In the genomic region with DNA sequence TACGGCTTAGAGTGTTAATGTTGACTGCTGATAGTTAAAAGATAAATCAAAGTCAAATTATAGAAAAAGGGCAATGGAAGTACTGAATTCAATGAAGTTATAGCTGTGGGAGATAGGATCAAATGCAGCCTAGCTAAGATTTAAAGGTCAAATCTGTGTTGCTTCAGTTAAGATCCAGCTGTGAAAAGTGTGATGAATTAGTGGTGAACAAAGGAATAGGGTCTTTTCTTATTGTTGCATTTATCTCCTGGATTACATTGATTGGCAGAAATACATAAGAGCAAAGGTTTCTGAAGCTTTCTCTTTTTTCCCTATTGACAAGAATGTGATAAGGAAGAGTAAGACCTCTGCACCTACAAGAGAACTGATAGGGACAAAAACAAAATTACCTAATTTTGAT, we compare ENCODE assay signal across 18 cellular contexts.
DNase-seq lines count a peak whose midpoint lies in the region; TF ChIP-seq lines count a peak whose summit lies in the region.
"Had no signal": no experiment of that assay in that cellular context is flagged by ENCODE, and none has a peak within 500 bp of the region (broad histone marks: within the 10 kb centered on the region; RNA-seq: fewer than 3 reads in every experiment).

No MANE protein-coding gene starts in this region.

- H3K9me3 ChIP-seq in neural cell (ENCODE audit: low read length) (no peaks in the 10 kb centered on the region), neuronal stem cell (replicated peaks in 1 of 2; ENCODE audit: control insufficient read depth in 2 of 2, insufficient read depth in 1 of 2, low read depth in 1 of 2, low read length in 2 of 2) (no peaks in the 10 kb centered on the region)
- H3K9me3 ChIP-seq: BLaER1, Caco-2 had no signal

- no peak overlapping the region for H3K4me3 Mint-ChIP-seq in T-helper 2 cell treated with Interferon-gamma antibody and Interleukin-4, amounts not matched to agents 5 μg/mL and 100 μg/mL, for 36 hours
- H3K4me3 Mint-ChIP-seq: B cell; CD4-positive, CD25-positive, alpha-beta regulatory T cell; CD8-positive, alpha-beta T cell; GM23338; H9; HFFc6 had no signal

- H3K4me2 ChIP-seq in neural cell (ENCODE audit: low read length) (no peak overlapping the region), neuronal stem cell (ENCODE audit: insufficient read depth, low read length, poor library complexity, severe bottlenecking) (no peak overlapping the region)
- H3K4me2 ChIP-seq: BLaER1, GM23338 had no signal

- no peaks in the 10 kb centered on the region for H3K9me2 ChIP-seq in neural cell (ENCODE audit: insufficient read depth, low read length)

- WGBS in neuronal stem cell (ENCODE audit: extremely low coverage in 2 of 2, insufficient read length in 2 of 2, insufficient replicate concordance in 1 of 2), 2 donors, result no CpG with 5 or more reads among the region's 1 CpG

- H3K4me1 Mint-ChIP-seq in T-helper 2 cell treated with Interferon-gamma antibody and Interleukin-4, amounts not matched to agents 5 μg/mL and 100 μg/mL, for 36 hours (ENCODE audit: low read depth), result no peaks in the 10 kb centered on the region
- H3K4me1 Mint-ChIP-seq: B cell; CD4-positive, CD25-positive, alpha-beta regulatory T cell had no signal

- no peaks in the 10 kb centered on the region for H3K36me3 ChIP-seq in neural cell (ENCODE audit: insufficient read depth, low read length)
- no peaks in the 10 kb centered on the region for H3K36me3 ChIP-seq in neuronal stem cell (replicated peaks in 1 of 2; ENCODE audit: control insufficient read depth in 2 of 2, insufficient read depth in 2 of 2, low read length in 2 of 2)
- H3K36me3 ChIP-seq: BLaER1 had no signal

- no peak overlapping the region for H3K18ac ChIP-seq in neuronal stem cell (ENCODE audit: low read length)

- no peak for TF ChIP-seq EP300 in neural cell (conservative IDR thresholded peaks at IDR 0.05; ENCODE audit: poor library complexity, severe bottlenecking)

- H3K4ac ChIP-seq in neuronal stem cell (ENCODE audit: low read length), result no peak overlapping the region

- H2BK5ac ChIP-seq in neuronal stem cell (ENCODE audit: low read length), result no peak overlapping the region

- no peak overlapping the region for H3K14ac ChIP-seq in neuronal stem cell (ENCODE audit: low read length)

- H3K27ac ChIP-seq in neural cell (ENCODE audit: low read length) (no peak overlapping the region), neuronal stem cell (replicated peaks; ENCODE audit: low read length) (no peak overlapping the region)
- H3K27ac ChIP-seq: 22Rv1, BLaER1, C4-2B had no signal

- H2BK15ac ChIP-seq in neuronal stem cell (ENCODE audit: low read length), result no peak overlapping the region

- no peaks in the 10 kb centered on the region for H3K36me3 Mint-ChIP-seq in T-helper 2 cell treated with Interferon-gamma antibody and Interleukin-4, amounts not matched to agents 5 μg/mL and 100 μg/mL, for 36 hours (ENCODE audit: low read depth)
- H3K36me3 Mint-ChIP-seq: CD4-positive, CD25-positive, alpha-beta regulatory T cell; CD8-positive, alpha-beta T cell had no signal

- no peak overlapping the region for H2AK5ac ChIP-seq in neuronal stem cell (ENCODE audit: low read depth, low read length)

- no peaks in the 10 kb centered on the region for H3K79me2 ChIP-seq in neural cell (replicated peaks; ENCODE audit: insufficient read depth, low read length)

- H2BK120ac ChIP-seq in neuronal stem cell (ENCODE audit: low read depth, low read length), result no peak overlapping the region

- DNase-seq in NCI-H146 (lab: John Stamatoyannopoulos, UW) (peak; percentile 1), NCI-H146 treated with DMSO at 0.1 percent for 48 hours (lab: John Stamatoyannopoulos, UW; ENCODE audit: unreplicated experiment) (no peak), neuronal stem cell (ENCODE audit: low spot score) (peak; percentile 12), NK-92 (lab: John Stamatoyannopoulos, UW; ENCODE audit: unreplicated experiment) (no peak)
- DNase-seq in T-helper 2 cell treated with Interferon-gamma antibody and Interleukin-4, amounts not matched to agents 5 μg/mL and 100 μg/mL, for 36 hours (ENCODE audit: low spot score), result no peak
- DNase-seq: Caco-2; CD4-positive, CD25-positive, alpha-beta regulatory T cell; CD8-positive, alpha-beta T cell; DMS153; DND-41; H9; HFFc6 had no signal

- H2AFZ ChIP-seq in neural cell (ENCODE audit: low read depth, low read length), result no peak overlapping the region
- no peak overlapping the region for H2AFZ ChIP-seq in neuronal stem cell (ENCODE audit: low read length)
- H2AFZ ChIP-seq: GM23338 had no signal

- H4K20me1 ChIP-seq in neural cell (ENCODE audit: insufficient read depth), result no peaks in the 10 kb centered on the region
- H4K20me1 ChIP-seq: BLaER1 had no signal

- H3K27me3 Mint-ChIP-seq in T-helper 2 cell treated with Interferon-gamma antibody and Interleukin-4, amounts not matched to agents 5 μg/mL and 100 μg/mL, for 36 hours (ENCODE audit: low read depth), result no peaks in the 10 kb centered on the region
- H3K27me3 Mint-ChIP-seq: B cell; CD4-positive, CD25-positive, alpha-beta regulatory T cell had no signal

- H4K8ac ChIP-seq in neuronal stem cell (ENCODE audit: low read depth, low read length), result no peak overlapping the region

- no peak for TF ChIP-seq RAD21 in neural cell (conservative IDR thresholded peaks at IDR 0.05)

- H3K4me3 ChIP-seq in neural cell (ENCODE audit: low read length) (no peak overlapping the region), neuronal stem cell (ENCODE audit: low read length in 2 of 2) (no peak overlapping the region)
- H3K4me3 ChIP-seq: BLaER1, GM23338 had no signal

- H3K27me3 ChIP-seq in neural cell (ENCODE audit: insufficient read depth, low read depth, low read length), result no peaks in the 10 kb centered on the region
- H3K27me3 ChIP-seq in neuronal stem cell (ENCODE audit: control insufficient read depth in 3 of 3, insufficient read depth in 3 of 3, low read depth in 1 of 3, low read length in 3 of 3), result no peaks in the 10 kb centered on the region
- H3K27me3 ChIP-seq: BLaER1 had no signal

- no peak for TF ChIP-seq CTCF in neural cell (IDR thresholded peaks at IDR 0.05; ENCODE audit: poor library complexity, severe bottlenecking)

- H3K79me1 ChIP-seq in neuronal stem cell (ENCODE audit: low read depth, low read length), result no peaks in the 10 kb centered on the region

- no peak overlapping the region for H3K27ac Mint-ChIP-seq in T-helper 2 cell treated with Interferon-gamma antibody and Interleukin-4, amounts not matched to agents 5 μg/mL and 100 μg/mL, for 36 hours
- H3K27ac Mint-ChIP-seq: B cell; CD4-positive, CD25-positive, alpha-beta regulatory T cell; CD8-positive, alpha-beta T cell; GM23338; HFFc6 had no signal

- no peaks in the 10 kb centered on the region for H3F3A ChIP-seq in neural cell (ENCODE audit: insufficient read depth, low read length, poor library complexity, severe bottlenecking)

- no peak overlapping the region for H3K9ac ChIP-seq in neural cell (ENCODE audit: low read length)
- no peak overlapping the region for H3K9ac ChIP-seq in neuronal stem cell (ENCODE audit: low read depth, low read length, poor library complexity)
- H3K9ac ChIP-seq: BLaER1 had no signal

- peaks cover 2% of the 10 kb centered on the region for H3K9me3 Mint-ChIP-seq in T-helper 2 cell treated with Interferon-gamma antibody and Interleukin-4, amounts not matched to agents 5 μg/mL and 100 μg/mL, for 36 hours
- H3K9me3 Mint-ChIP-seq: GM23338, H9 had no signal

- H2BK12ac ChIP-seq in neuronal stem cell (ENCODE audit: low read length), result no peak overlapping the region

- H3K4me1 ChIP-seq in neuronal stem cell (ENCODE audit: control insufficient read depth in 2 of 2, insufficient read depth in 1 of 2, low read depth in 1 of 2, low read length in 2 of 2), result no peaks in the 10 kb centered on the region
- H3K4me1 ChIP-seq: BLaER1, Caco-2 had no signal

- H3K23ac ChIP-seq in neuronal stem cell (ENCODE audit: low read depth, low read length, poor library complexity), result no peak overlapping the region

- no peak overlapping the region for H4K91ac ChIP-seq in neuronal stem cell (ENCODE audit: low read depth, low read length, poor library complexity)

TF ChIP-seq in neural cell, 6 proteins besides CTCF, POLR2A, EP300 and RAD21:
- no peak for TF ChIP-seq REST (IDR thresholded peaks at IDR 0.05; ENCODE audit: borderline replicate concordance)
- TF ChIP-seq EZH2 (IDR thresholded peaks at IDR 0.05; ENCODE audit: borderline replicate concordance, insufficient read depth, low read length, poor library complexity, severe bottlenecking), result no peak
- TF ChIP-seq TAF1 (IDR thresholded peaks at IDR 0.05; ENCODE audit: low read depth), result no peak
- TF ChIP-seq SMC3 (conservative IDR thresholded peaks at IDR 0.05; ENCODE audit: poor library complexity), result no peak
- TF ChIP-seq MXI1 (conservative IDR thresholded peaks at IDR 0.05; ENCODE audit: poor library complexity, severe bottlenecking), result no peak
- TF ChIP-seq POLR2AphosphoS5 (IDR thresholded peaks at IDR 0.05), result peak; percentile 47
TF ChIP-seq in neural cell: peak in this region for 1.

Comparison
In these comparisons a context has a peak if more than half of its experiments do, and no peak if none do; other contexts are left out.
1. DNase-seq: peak in NCI-H146 (single experiment) and neuronal stem cell (single experiment); none in NCI-H146 treated with DMSO at 0.1 percent for 48 hours (single experiment), T-helper 2 cell treated with Interferon-gamma antibody and Interleukin-4, amounts not matched to agents 5 μg/mL and 100 μg/mL, for 36 hours (single experiment) and NK-92 (single experiment).